34 cellular contexts compared by ENCODE assay signal in genomic region chr1:8035289-8035688, GRCh38.
"Had no signal": no experiment of that assay in that cellular context is flagged by ENCODE, and none has a peak within 500 bp of the region (broad histone marks: within the 10 kb centered on the region; RNA-seq: fewer than 3 reads in every experiment).

No MANE protein-coding gene starts in this region.

- H3K36me3 Mint-ChIP-seq: activated CD4-positive, alpha-beta memory T cell treated with anti-CD3 and anti-CD28 coated beads for 36 hours; activated naive CD8-positive, alpha-beta T cell; naive thymus-derived CD8-positive, alpha-beta T cell; stimulated activated memory B cell treated with anti-CD40 and anti-IgM and Interleukin-4, amounts not matched to agents 10 μg/mL and 1 μg/mL and 100 μg/mL, for 72 hours had no signal

- H3K27me3 Mint-ChIP-seq: activated CD4-positive, alpha-beta memory T cell treated with anti-CD3 and anti-CD28 coated beads for 36 hours; activated naive CD8-positive, alpha-beta T cell had no signal

- H3K27ac ChIP-seq: colonic mucosa, gastrocnemius medialis, pancreas, prostate gland, sigmoid colon, tibial artery, WERI-Rb-1 had no signal

- ATAC-seq: activated CD4-positive, CD25-positive, alpha-beta regulatory T cell treated with anti-CD3 and anti-CD28 coated beads, Interleukin-2, amount 50 U/mL, for 24 hours; gastrocnemius medialis; left colon; naive thymus-derived CD8-positive, alpha-beta T cell; pancreas; stimulated activated memory B cell treated with anti-CD40 and anti-IgM and Interleukin-4, amounts not matched to agents 10 μg/mL and 1 μg/mL and 100 μg/mL, for 72 hours; stimulated activated naive CD8-positive, alpha-beta T cell treated with anti-CD3 and anti-CD28 coated beads, Interleukin-15, amount 100 ng/mL, for 72 hours; T-helper 17 cell had no signal

- FAIRE-seq: endometrium, kidney, pancreas had no signal

- H3K9me3 ChIP-seq: colonic mucosa, gastrocnemius medialis, pancreas, prostate gland, sigmoid colon, tibial artery had no signal

- H3K4me3 Mint-ChIP-seq: activated CD4-positive, alpha-beta memory T cell treated with anti-CD3 and anti-CD28 coated beads for 36 hours; activated naive CD8-positive, alpha-beta T cell; activated T-helper 1 cell treated with anti-CD3 and anti-CD28 coated beads, Interleukin-12 subunit alpha, Interleukin-12 subunit beta, Interleukin-2, Interleukin-4 antibody, amounts not matched to agents 30 ng/mL and 10 ng/mL and 1 ng/mL, durations not matched to agents 14 hours and 24 hours and 36 hours; naive thymus-derived CD8-positive, alpha-beta T cell; neural crest cell; stimulated activated memory B cell treated with anti-CD40 and anti-IgM and Interleukin-4, amounts not matched to agents 10 μg/mL and 1 μg/mL and 100 μg/mL, for 72 hours; stimulated activated naive CD8-positive, alpha-beta T cell treated with anti-CD3 and anti-CD28 coated beads, Interleukin-15, amount 100 ng/mL, for 72 hours; T-helper 17 cell had no signal

- H3K27ac Mint-ChIP-seq: activated CD4-positive, alpha-beta memory T cell treated with anti-CD3 and anti-CD28 coated beads for 36 hours; activated naive CD8-positive, alpha-beta T cell; activated T-helper 1 cell treated with anti-CD3 and anti-CD28 coated beads, Interleukin-12 subunit alpha, Interleukin-12 subunit beta, Interleukin-2, Interleukin-4 antibody, amounts not matched to agents 30 ng/mL and 10 ng/mL and 1 ng/mL, durations not matched to agents 14 hours and 24 hours and 36 hours; stimulated activated memory B cell treated with anti-CD40 and anti-IgM and Interleukin-4, amounts not matched to agents 10 μg/mL and 1 μg/mL and 100 μg/mL, for 72 hours; stimulated activated naive CD8-positive, alpha-beta T cell treated with anti-CD3 and anti-CD28 coated beads, Interleukin-15, amount 100 ng/mL, for 72 hours; T-helper 17 cell had no signal

- H3K4me2 ChIP-seq: smooth muscle cell had no signal

- H3K4me3 ChIP-seq: colonic mucosa, gastrocnemius medialis, pancreas, prostate gland, sigmoid colon, smooth muscle cell, tibial artery had no signal

- DNase-seq: activated CD4-positive, alpha-beta memory T cell treated with anti-CD3 and anti-CD28 coated beads for 36 hours; activated CD4-positive, alpha-beta T cell treated with anti-CD3 and anti-CD28 coated beads for 48 hours; activated CD8-positive, alpha-beta memory T cell treated with anti-CD3 and anti-CD28 coated beads, Interleukin-2, amount 50 U/mL, for 4 hours; activated T-cell treated with anti-CD3 and anti-CD28 coated beads, Interleukin-2, amount 50 U/mL, for 1 hour; anterior cingulate cortex; cerebellar nuclear complex; colonic mucosa; effector CD8-positive, alpha-beta T cell; gastrocnemius medialis; hippocampal formation; kidney; left colon; naive thymus-derived CD8-positive, alpha-beta T cell; nucleus accumbens; pancreas; retina; sigmoid colon; stimulated activated CD4-positive, alpha-beta T cell treated with anti-CD3 and anti-CD28 coated beads, Interleukin-1b, Interleukin-23, amount 100 ng/mL, for 48 hours; stimulated activated CD4-positive, alpha-beta T cell treated with anti-CD3 and anti-CD28 coated beads, Interleukin-4, amount 100 ng/mL, for 4 hours; stimulated activated CD8-positive, alpha-beta memory T cell treated with anti-CD3 and anti-CD28 coated beads, Interleukin-4, amount 100 ng/mL, for 48 hours; stimulated activated naive CD8-positive, alpha-beta T cell treated with anti-CD3 and anti-CD28 coated beads, Interleukin-15, amount 100 ng/mL, for 72 hours; substantia nigra; T-helper 17 cell; T1000; tibial artery; WERI-Rb-1 had no signal

- H3K4me1 ChIP-seq: colonic mucosa, gastrocnemius medialis, prostate gland had no signal

- H3K27me3 ChIP-seq: colonic mucosa, gastrocnemius medialis, pancreas, sigmoid colon, tibial artery had no signal

- H3K36me3 ChIP-seq: colonic mucosa, gastrocnemius medialis, pancreas, prostate gland, sigmoid colon, tibial artery, WERI-Rb-1 had no signal

- H3K9me3 Mint-ChIP-seq: activated CD4-positive, alpha-beta memory T cell treated with anti-CD3 and anti-CD28 coated beads for 36 hours; activated T-helper 1 cell treated with anti-CD3 and anti-CD28 coated beads, Interleukin-12 subunit alpha, Interleukin-12 subunit beta, Interleukin-2, Interleukin-4 antibody, amounts not matched to agents 30 ng/mL and 10 ng/mL and 1 ng/mL, durations not matched to agents 14 hours and 24 hours and 36 hours; neural crest cell; stimulated activated memory B cell treated with anti-CD40 and anti-IgM and Interleukin-4, amounts not matched to agents 10 μg/mL and 1 μg/mL and 100 μg/mL, for 72 hours; stimulated activated naive CD8-positive, alpha-beta T cell treated with anti-CD3 and anti-CD28 coated beads, Interleukin-15, amount 100 ng/mL, for 72 hours had no signal

- H3K4me1 Mint-ChIP-seq: naive thymus-derived CD8-positive, alpha-beta T cell; neural crest cell; stimulated activated memory B cell treated with anti-CD40 and anti-IgM and Interleukin-4, amounts not matched to agents 10 μg/mL and 1 μg/mL and 100 μg/mL, for 72 hours; stimulated activated naive CD8-positive, alpha-beta T cell treated with anti-CD3 and anti-CD28 coated beads, Interleukin-15, amount 100 ng/mL, for 72 hours had no signal
